ENCODE assay signal across 1 cellular context in the genomic region with DNA sequence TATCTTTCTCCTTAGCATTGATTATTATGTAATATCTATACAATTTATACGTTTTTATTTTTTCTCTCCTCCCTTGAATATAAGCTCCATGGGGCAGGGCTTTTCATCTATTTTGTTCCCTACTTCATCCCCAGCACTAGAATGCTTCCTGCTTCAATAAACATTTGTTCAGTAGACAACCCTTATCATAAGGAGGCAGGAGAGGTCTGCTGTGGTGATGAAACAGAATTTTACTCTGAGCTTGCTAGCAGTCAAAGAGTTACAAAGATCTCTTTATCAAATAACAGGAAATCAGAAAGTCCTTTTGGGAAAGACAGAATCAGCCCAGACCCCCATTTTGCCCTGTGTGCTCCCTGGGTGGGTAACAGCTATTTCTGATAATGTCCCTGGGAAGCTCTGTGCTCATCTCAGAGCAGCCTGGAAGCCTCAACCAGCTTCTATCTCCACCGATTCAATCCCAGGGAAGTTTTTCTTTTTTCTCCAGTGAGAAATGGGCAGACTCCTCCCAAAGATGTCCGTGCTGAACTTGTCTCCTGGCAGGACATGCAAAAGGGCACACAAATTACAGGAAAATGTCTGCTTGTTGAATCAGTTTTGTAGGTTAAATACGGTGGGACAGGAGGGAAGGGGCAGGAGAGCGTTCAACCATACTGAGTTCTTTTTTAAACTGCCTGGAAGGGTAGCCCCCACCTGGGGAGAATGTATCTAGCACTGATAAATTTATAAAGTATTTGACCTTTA.
TF ChIP-seq lines count a peak whose summit lies in the region.

No MANE protein-coding gene starts in this region.

TF ChIP-seq in K562, 482 proteins besides CTCF, POLR2A, EP300 and RAD21 (continued from another document):
- TF ChIP-seq TCF3 (CRISPR knock-in tag; IDR thresholded peaks at IDR 0.05) = peak; percentile 61; the same call in 1 of the 2 replicates
